In genomic region chr11:63493127-63493526, GRCh38 we compare ENCODE assay signal across 9 cellular contexts. TPM values are rescaled to one million over a fixed set of nuclear protein-coding genes. Genes with fewer than 3 reads are reported as not detected.
"Had no signal": no experiment of that assay in that cellular context is flagged by ENCODE, and none has a peak within 500 bp of the region (broad histone marks: within the 10 kb centered on the region; RNA-seq: fewer than 3 reads in every experiment).

No MANE protein-coding gene starts in this region.

- H3K4me3 Mint-ChIP-seq: GM23338, H9 had no signal

- H2AFZ ChIP-seq: GM23338 had no signal

- ATAC-seq: GM23338 had no signal

- DNase-seq: H9, HCEC 1CT, IMR-90, KBM-7 had no signal

- H3K27ac Mint-ChIP-seq: GM23338, H9 had no signal

- H3K4me3 ChIP-seq: GM23338 had no signal

- FAIRE-seq: H1, H54, HTR-8/SVneo had no signal

RNA-seq across cellular contexts. Expression of gene PLAAT5, which starts 2.2 kb away (rescaled TPM):
- total RNA-seq: IMR-90 had no signal
- polyA plus RNA-seq: IMR-90 had no signal

RNA-seq across cellular contexts. Expression of gene LGALS12, which starts 12.8 kb away (rescaled TPM):
- total RNA-seq: HT-29, IMR-90 had no signal
- polyA plus RNA-seq: IMR-90 had no signal
